In the genomic region with DNA sequence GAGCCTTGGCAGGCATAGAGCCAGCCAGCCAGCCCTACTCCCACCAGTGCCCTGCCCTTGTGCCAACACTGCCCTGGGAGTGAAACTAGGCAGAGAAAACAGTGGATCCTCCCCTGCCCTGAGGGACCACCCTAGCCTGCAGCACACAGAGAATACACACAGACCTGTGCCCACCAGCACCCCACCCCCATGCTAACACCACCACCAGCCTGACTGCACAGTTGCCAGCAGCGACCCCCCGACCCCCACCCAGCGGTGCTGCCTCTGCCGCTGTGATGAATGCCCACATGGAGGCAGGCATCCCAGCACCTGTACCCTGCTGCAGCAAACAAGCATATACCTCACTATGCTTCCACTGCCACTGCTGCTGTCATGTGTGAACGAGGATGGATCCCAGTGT, we compare ENCODE assay signal across 27 cellular contexts.
"Had no signal": no experiment of that assay in that cellular context is flagged by ENCODE, and none has a peak within 500 bp of the region (broad histone marks: within the 10 kb centered on the region; RNA-seq: fewer than 3 reads in every experiment).

No MANE protein-coding gene starts in this region.

- H3K4me3 Mint-ChIP-seq: natural killer cell; nephron; neural progenitor cell; stimulated activated effector memory CD8-positive, alpha-beta T cell treated with anti-CD3 and anti-CD28 coated beads, Interleukin-12 subunit alpha, Interleukin-12 subunit beta, amount 100 ng/mL, for 72 hours; stimulated activated naive B cell treated with anti-CD40 and anti-IgM and Interleukin-4, amounts not matched to agents 10 μg/mL and 1 μg/mL and 100 μg/mL, for 72 hours; stimulated activated naive CD8-positive, alpha-beta T cell treated with anti-CD3 and anti-CD28 coated beads, Interleukin-15, Interleukin-2, amounts not matched to agents 100 ng/mL and 50 ng/mL, for 24 hours had no signal

- H3K27ac Mint-ChIP-seq: natural killer cell; nephron; neural progenitor cell; progenitor cell of endocrine pancreas; stimulated activated effector memory CD8-positive, alpha-beta T cell treated with anti-CD3 and anti-CD28 coated beads, Interleukin-12 subunit alpha, Interleukin-12 subunit beta, amount 100 ng/mL, for 72 hours; stimulated activated naive B cell treated with anti-CD40 and anti-IgM and Interleukin-4, amounts not matched to agents 10 μg/mL and 1 μg/mL and 100 μg/mL, for 72 hours; stimulated activated naive CD8-positive, alpha-beta T cell treated with anti-CD3 and anti-CD28 coated beads, Interleukin-15, Interleukin-2, amounts not matched to agents 100 ng/mL and 50 ng/mL, for 24 hours had no signal

- ATAC-seq: natural killer cell; psoas muscle; right cardiac atrium; stimulated activated effector memory CD8-positive, alpha-beta T cell treated with anti-CD3 and anti-CD28 coated beads, Interleukin-12 subunit alpha, Interleukin-12 subunit beta, amount 100 ng/mL, for 72 hours; stimulated activated naive B cell treated with anti-CD40 and anti-IgM and Interleukin-4, amounts not matched to agents 10 μg/mL and 1 μg/mL and 100 μg/mL, for 72 hours had no signal

- H3K27ac ChIP-seq: neural progenitor cell, ovary, parathyroid adenoma, psoas muscle, right lobe of liver, sigmoid colon, stomach, thoracic aorta, thyroid gland, tibial nerve, upper lobe of left lung, uterus had no signal

- H3K27me3 Mint-ChIP-seq: progenitor cell of endocrine pancreas; stimulated activated naive B cell treated with anti-CD40 and anti-IgM and Interleukin-4, amounts not matched to agents 10 μg/mL and 1 μg/mL and 100 μg/mL, for 72 hours; stimulated activated naive CD8-positive, alpha-beta T cell treated with anti-CD3 and anti-CD28 coated beads, Interleukin-15, Interleukin-2, amounts not matched to agents 100 ng/mL and 50 ng/mL, for 24 hours had no signal

- DNase-seq: natural killer cell; occipital lobe; ovary; psoas muscle; right lobe of liver; sigmoid colon; small intestine; stimulated activated CD4-positive, alpha-beta T cell treated with anti-CD3 and anti-CD28 coated beads, Interleukin-15, amount 100 ng/mL, for 24 hours; stimulated activated CD4-positive, alpha-beta T cell treated with anti-CD3 and anti-CD28 coated beads, Interleukin-2, amount 100 ng/mL, for 24 hours; stimulated activated CD4-positive, alpha-beta T cell treated with anti-CD3 and anti-CD28 coated beads, Interleukin-2, amount 100 ng/mL, for 48 hours; stimulated activated CD4-positive, alpha-beta T cell treated with anti-CD3 and anti-CD28 coated beads, Interleukin-4, amount 100 ng/mL, for 24 hours; stimulated activated naive B cell treated with anti-CD40 and anti-IgM and Interleukin-4, amounts not matched to agents 10 μg/mL and 1 μg/mL and 100 μg/mL, for 72 hours; stimulated activated naive CD4-positive, alpha-beta T cell treated with Interleukin-2 at 50 U/mL for 16 hours; stomach; thyroid gland; trophoblast cell; uterus had no signal

- H3K36me3 Mint-ChIP-seq: stimulated activated effector memory CD8-positive, alpha-beta T cell treated with anti-CD3 and anti-CD28 coated beads, Interleukin-12 subunit alpha, Interleukin-12 subunit beta, amount 100 ng/mL, for 72 hours had no signal

- H3K4me1 Mint-ChIP-seq: natural killer cell; stimulated activated effector memory CD8-positive, alpha-beta T cell treated with anti-CD3 and anti-CD28 coated beads, Interleukin-12 subunit alpha, Interleukin-12 subunit beta, amount 100 ng/mL, for 72 hours had no signal

- FAIRE-seq: small intestine had no signal
